37 cellular contexts compared by ENCODE assay signal in genomic region chr9:73741316-73741715, GRCh38.
"Had no signal": no experiment of that assay in that cellular context is flagged by ENCODE, and none has a peak within 500 bp of the region (broad histone marks: within the 10 kb centered on the region; RNA-seq: fewer than 3 reads in every experiment).

No MANE protein-coding gene starts in this region.

- H3K4me3 Mint-ChIP-seq: activated CD4-positive, alpha-beta T cell treated with anti-CD3 and anti-CD28 coated beads for 36 hours; activated CD4-positive, alpha-beta T cell treated with anti-CD3 and anti-CD28 coated beads, Interleukin-2, amount 10 ng/mL, durations not matched to agents 7 days and 5 days; activated CD8-positive, alpha-beta T cell treated with anti-CD3 and anti-CD28 coated beads, Interleukin-2, amount 10 ng/mL, durations not matched to agents 7 days and 5 days; activated naive CD4-positive, alpha-beta T cell treated with anti-CD3 and anti-CD28 coated beads, Interleukin-2, amount 10 ng/mL, durations not matched to agents 7 days and 5 days; activated naive CD8-positive, alpha-beta T cell; activated naive CD8-positive, alpha-beta T cell treated with anti-CD3 and anti-CD28 coated beads, Interleukin-2, amount 50 U/mL, for 24 hours; activated T-cell treated with anti-CD3 and anti-CD28 coated beads, Interleukin-2, amount 50 U/mL, for 4 hours; activated T-helper 1 cell treated with anti-CD3 and anti-CD28 coated beads, Interleukin-12 subunit alpha, Interleukin-12 subunit beta, Interleukin-2, Interleukin-4 antibody, amounts not matched to agents 30 ng/mL and 10 ng/mL and 1 ng/mL, durations not matched to agents 14 hours and 24 hours and 36 hours; T-helper 1 cell treated with Interleukin-12 subunit alpha and Interleukin-12 subunit beta and Interleukin-4 antibody, amounts not matched to agents 30 μg/mL and 1 μg/mL, for 36 hours; T-helper 2 cell treated with Interferon-gamma antibody and Interleukin-4, amounts not matched to agents 5 μg/mL and 100 μg/mL, for 36 hours; WTC11 had no signal

- H3K9me3 Mint-ChIP-seq: activated CD4-positive, alpha-beta T cell treated with anti-CD3 and anti-CD28 coated beads, Interleukin-2, amount 10 ng/mL, durations not matched to agents 7 days and 5 days; activated naive CD4-positive, alpha-beta T cell treated with anti-CD3 and anti-CD28 coated beads, Interleukin-2, amount 10 ng/mL, durations not matched to agents 7 days and 5 days; activated T-helper 1 cell treated with anti-CD3 and anti-CD28 coated beads, Interleukin-12 subunit alpha, Interleukin-12 subunit beta, Interleukin-2, Interleukin-4 antibody, amounts not matched to agents 30 ng/mL and 10 ng/mL and 1 ng/mL, durations not matched to agents 14 hours and 24 hours and 36 hours; T-helper 1 cell treated with Interleukin-12 subunit alpha and Interleukin-12 subunit beta and Interleukin-4 antibody, amounts not matched to agents 30 μg/mL and 1 μg/mL, for 36 hours; T-helper 2 cell treated with Interferon-gamma antibody and Interleukin-4, amounts not matched to agents 5 μg/mL and 100 μg/mL, for 36 hours had no signal

- H3K27ac ChIP-seq: brain microvascular endothelial cell, Peyer's patch, SJSA1 had no signal

- H3K4me1 Mint-ChIP-seq: activated CD4-positive, alpha-beta T cell treated with anti-CD3 and anti-CD28 coated beads for 36 hours; activated CD4-positive, alpha-beta T cell treated with anti-CD3 and anti-CD28 coated beads, Interleukin-2, amount 10 ng/mL, durations not matched to agents 7 days and 5 days; activated naive CD4-positive, alpha-beta T cell treated with anti-CD3 and anti-CD28 coated beads, Interleukin-2, amount 10 ng/mL, durations not matched to agents 7 days and 5 days; activated naive CD8-positive, alpha-beta T cell treated with anti-CD3 and anti-CD28 coated beads, Interleukin-2, amount 50 U/mL, for 24 hours had no signal

- H3K27me3 Mint-ChIP-seq: activated CD4-positive, alpha-beta T cell treated with anti-CD3 and anti-CD28 coated beads for 36 hours; activated CD4-positive, alpha-beta T cell treated with anti-CD3 and anti-CD28 coated beads, Interleukin-2, amount 10 ng/mL, durations not matched to agents 7 days and 5 days; activated naive CD4-positive, alpha-beta T cell treated with anti-CD3 and anti-CD28 coated beads, Interleukin-2, amount 10 ng/mL, durations not matched to agents 7 days and 5 days; activated naive CD8-positive, alpha-beta T cell; activated naive CD8-positive, alpha-beta T cell treated with anti-CD3 and anti-CD28 coated beads, Interleukin-2, amount 50 U/mL, for 24 hours had no signal

- DNase-seq: activated CD4-positive, alpha-beta T cell treated with anti-CD3 and anti-CD28 coated beads for 36 hours; activated CD4-positive, alpha-beta T cell treated with anti-CD3 and anti-CD28 coated beads, Interleukin-2, amount 10 ng/mL, durations not matched to agents 7 days and 5 days; activated CD4-positive, alpha-beta T cell treated with anti-CD3 and anti-CD28 coated beads, Interleukin-2, amount 50 U/mL, for 48 hours; activated CD8-positive, alpha-beta memory T cell treated with anti-CD3 and anti-CD28 coated beads, Interleukin-2, amount 50 U/mL, for 4 hours; activated CD8-positive, alpha-beta T cell treated with anti-CD3 and anti-CD28 coated beads, Interleukin-2, amount 10 ng/mL, durations not matched to agents 7 days and 5 days; activated gamma-delta T cell treated with Interleukin-2 at 50 U/mL for 16 hours; activated naive CD4-positive, alpha-beta T cell treated with anti-CD3 and anti-CD28 coated beads, Interleukin-2, amount 10 ng/mL, durations not matched to agents 7 days and 5 days; activated naive CD8-positive, alpha-beta T cell treated with anti-CD3 and anti-CD28 coated beads, Interleukin-2, amount 50 U/mL, for 24 hours; activated T-cell treated with anti-CD3 and anti-CD28 coated beads for 4 hours; activated T-cell treated with anti-CD3 and anti-CD28 coated beads, Interleukin-2, amount 50 U/mL, for 4 hours; amniotic stem cell; aorta; brain microvascular endothelial cell; central memory CD4-positive, alpha-beta T cell; NCI-H1105; NCI-H1436 treated with DMSO at 0.1 percent for 48 hours; NCI-H1694 treated with DMSO at 0.1 percent for 48 hours; NCI-H2029; NCI-H2107; NCI-H226; NCI-H446 treated with DMSO at 0.1 percent for 48 hours; NCI-H524; NCI-H69; NCI-H82; NK-92 treated with Interleukin-12 subunit alpha and Interleukin-12 subunit beta, amount 100 ng/mL, for 24 hours; PC-3; Peyer's patch; RPMI8226; SHP77 treated with DMSO at 0.1 percent for 48 hours had no signal

- ATAC-seq: activated CD4-positive, alpha-beta T cell treated with anti-CD3 and anti-CD28 coated beads for 36 hours; activated CD4-positive, CD25-positive, alpha-beta regulatory T cell treated with anti-CD3 and anti-CD28 coated beads, Interleukin-2, amount 50 U/mL, for 24 hours; activated CD8-positive, alpha-beta T cell treated with anti-CD3 and anti-CD28 coated beads, Interleukin-2, amount 10 ng/mL, durations not matched to agents 7 days and 5 days; activated naive CD8-positive, alpha-beta T cell treated with anti-CD3 and anti-CD28 coated beads, Interleukin-2, amount 50 U/mL, for 24 hours; activated T-cell treated with anti-CD3 and anti-CD28 coated beads, Interleukin-2, amount 50 U/mL, for 4 hours; K562; PC-3; WTC11 had no signal

- H3K27ac Mint-ChIP-seq: activated CD4-positive, alpha-beta T cell treated with anti-CD3 and anti-CD28 coated beads for 36 hours; activated CD4-positive, alpha-beta T cell treated with anti-CD3 and anti-CD28 coated beads, Interleukin-2, amount 10 ng/mL, durations not matched to agents 7 days and 5 days; activated CD8-positive, alpha-beta T cell treated with anti-CD3 and anti-CD28 coated beads, Interleukin-2, amount 10 ng/mL, durations not matched to agents 7 days and 5 days; activated naive CD4-positive, alpha-beta T cell treated with anti-CD3 and anti-CD28 coated beads, Interleukin-2, amount 10 ng/mL, durations not matched to agents 7 days and 5 days; activated naive CD8-positive, alpha-beta T cell; activated naive CD8-positive, alpha-beta T cell treated with anti-CD3 and anti-CD28 coated beads, Interleukin-2, amount 50 U/mL, for 24 hours; activated T-helper 1 cell treated with anti-CD3 and anti-CD28 coated beads, Interleukin-12 subunit alpha, Interleukin-12 subunit beta, Interleukin-2, Interleukin-4 antibody, amounts not matched to agents 30 ng/mL and 10 ng/mL and 1 ng/mL, durations not matched to agents 14 hours and 24 hours and 36 hours; T-helper 1 cell treated with Interleukin-12 subunit alpha and Interleukin-12 subunit beta and Interleukin-4 antibody, amounts not matched to agents 30 μg/mL and 1 μg/mL, for 36 hours; T-helper 2 cell treated with Interferon-gamma antibody and Interleukin-4, amounts not matched to agents 5 μg/mL and 100 μg/mL, for 36 hours; WTC11 had no signal

- H3K36me3 Mint-ChIP-seq: activated naive CD4-positive, alpha-beta T cell treated with anti-CD3 and anti-CD28 coated beads, Interleukin-2, amount 10 ng/mL, durations not matched to agents 7 days and 5 days; activated naive CD8-positive, alpha-beta T cell; WTC11 had no signal
